Comparison of ENCODE assay signal across 1 cellular context in genomic region chr6:51021171-51021570, GRCh38.
TF ChIP-seq lines count a peak whose summit lies in the region.

No MANE protein-coding gene starts in this region.

TF ChIP-seq in HepG2, 621 proteins besides CTCF, POLR2A, EP300 and RAD21 (continued from another document):
- TF ChIP-seq ZNF704 (CRISPR knock-in tag; IDR thresholded peaks at IDR 0.05; ENCODE audit: borderline replicate concordance) (no peak), REL (CRISPR knock-in tag; conservative IDR thresholded peaks at IDR 0.05) (no peak), RFXANK (CRISPR knock-in tag; IDR thresholded peaks at IDR 0.05) (no peak), ZNF614 (CRISPR knock-in tag; IDR thresholded peaks at IDR 0.05; ENCODE audit: borderline replicate concordance) (no peak), CERS6 (CRISPR knock-in tag; IDR thresholded peaks at IDR 0.05) (no peak), ZNF543 (CRISPR knock-in tag; IDR thresholded peaks at IDR 0.05) (no peak), NR2C2 (CRISPR knock-in tag; IDR thresholded peaks at IDR 0.05; ENCODE audit: borderline replicate concordance) (no peak), TBP (CRISPR knock-in tag; IDR thresholded peaks at IDR 0.05) (no peak), ZFP90 (CRISPR knock-in tag; IDR thresholded peaks at IDR 0.05; ENCODE audit: borderline replicate concordance) (no peak)
TF ChIP-seq in HepG2: peak in this region for 2.
